In the genomic region with DNA sequence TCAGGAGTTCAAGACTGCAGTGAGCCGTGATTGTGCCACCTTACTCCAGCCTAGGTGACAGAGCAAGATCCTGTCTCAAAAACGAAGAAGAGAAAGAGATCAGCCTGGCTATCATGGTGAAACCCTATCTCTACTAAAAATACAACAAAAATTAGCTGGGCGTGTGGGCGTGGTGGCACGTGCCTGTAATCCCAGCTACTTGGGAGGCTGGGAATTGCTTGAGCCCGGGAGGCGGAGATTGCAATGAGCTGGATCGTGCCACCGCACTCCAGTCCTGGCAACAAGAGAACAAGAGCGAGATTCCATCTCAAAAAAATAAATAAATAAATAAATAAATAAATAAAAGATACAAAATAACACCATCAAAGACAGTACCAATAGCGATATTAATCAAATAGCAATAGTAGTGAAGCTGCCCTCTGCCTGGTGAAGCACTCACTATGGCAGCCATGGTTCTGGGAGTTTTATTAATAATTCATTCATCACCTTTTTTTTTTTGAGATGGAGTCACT, we compare ENCODE assay signal across 1 cellular context.
TF ChIP-seq lines count a peak whose summit lies in the region.

No MANE protein-coding gene starts in this region.

TF ChIP-seq in HEK293, 187 proteins besides CTCF, POLR2A, EP300 and RAD21 (continued from another document):
- TF ChIP-seq, protein P1, sequence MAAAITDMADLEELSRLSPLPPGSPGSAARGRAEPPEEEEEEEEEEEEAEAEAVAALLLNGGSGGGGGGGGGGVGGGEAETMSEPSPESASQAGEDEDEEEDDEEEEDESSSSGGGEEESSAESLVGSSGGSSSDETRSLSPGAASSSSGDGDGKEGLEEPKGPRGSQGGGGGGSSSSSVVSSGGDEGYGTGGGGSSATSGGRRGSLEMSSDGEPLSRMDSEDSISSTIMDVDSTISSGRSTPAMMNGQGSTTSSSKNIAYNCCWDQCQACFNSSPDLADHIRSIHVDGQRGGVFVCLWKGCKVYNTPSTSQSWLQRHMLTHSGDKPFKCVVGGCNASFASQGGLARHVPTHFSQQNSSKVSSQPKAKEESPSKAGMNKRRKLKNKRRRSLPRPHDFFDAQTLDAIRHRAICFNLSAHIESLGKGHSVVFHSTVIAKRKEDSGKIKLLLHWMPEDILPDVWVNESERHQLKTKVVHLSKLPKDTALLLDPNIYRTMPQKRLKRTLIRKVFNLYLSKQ (tag by site-specific recombination; IDR thresholded peaks at IDR 0.05; ENCODE audit: borderline replicate concordance) = no peak
- TF ChIP-seq ZNF629 (tag by site-specific recombination; IDR thresholded peaks at IDR 0.05) (0 out of 2 replicates have a peak, but pooled peaks have one; percentile 23), ZBTB17 (tag by site-specific recombination; IDR thresholded peaks at IDR 0.05) (no peak), ZNF664 (tag by site-specific recombination; IDR thresholded peaks at IDR 0.05) (no peak), ZNF140 (tag by site-specific recombination; IDR thresholded peaks at IDR 0.05) (0 out of 2 replicates have a peak, but pooled peaks have one; percentile 19), SETDB1 (IDR thresholded peaks at IDR 0.05; ENCODE audit: insufficient read length, low read length) (no peak), ZFHX2 (tag by site-specific recombination; conservative IDR thresholded peaks at IDR 0.05) (no peak), ZNF132 (tag by site-specific recombination; IDR thresholded peaks at IDR 0.05; ENCODE audit: borderline replicate concordance) (no peak), SALL2 (tag by site-specific recombination; IDR thresholded peaks at IDR 0.05; ENCODE audit: borderline replicate concordance) (no peak), ZNF530 (tag by site-specific recombination; IDR thresholded peaks at IDR 0.05; ENCODE audit: low read depth) (no peak)
- TF ChIP-seq, protein P2, sequence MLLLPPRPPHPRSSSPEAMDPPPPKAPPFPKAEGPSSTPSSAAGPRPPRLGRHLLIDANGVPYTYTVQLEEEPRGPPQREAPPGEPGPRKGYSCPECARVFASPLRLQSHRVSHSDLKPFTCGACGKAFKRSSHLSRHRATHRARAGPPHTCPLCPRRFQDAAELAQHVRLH (tag by site-specific recombination; IDR thresholded peaks at IDR 0.05) = no peak
- TF ChIP-seq, protein P3, sequence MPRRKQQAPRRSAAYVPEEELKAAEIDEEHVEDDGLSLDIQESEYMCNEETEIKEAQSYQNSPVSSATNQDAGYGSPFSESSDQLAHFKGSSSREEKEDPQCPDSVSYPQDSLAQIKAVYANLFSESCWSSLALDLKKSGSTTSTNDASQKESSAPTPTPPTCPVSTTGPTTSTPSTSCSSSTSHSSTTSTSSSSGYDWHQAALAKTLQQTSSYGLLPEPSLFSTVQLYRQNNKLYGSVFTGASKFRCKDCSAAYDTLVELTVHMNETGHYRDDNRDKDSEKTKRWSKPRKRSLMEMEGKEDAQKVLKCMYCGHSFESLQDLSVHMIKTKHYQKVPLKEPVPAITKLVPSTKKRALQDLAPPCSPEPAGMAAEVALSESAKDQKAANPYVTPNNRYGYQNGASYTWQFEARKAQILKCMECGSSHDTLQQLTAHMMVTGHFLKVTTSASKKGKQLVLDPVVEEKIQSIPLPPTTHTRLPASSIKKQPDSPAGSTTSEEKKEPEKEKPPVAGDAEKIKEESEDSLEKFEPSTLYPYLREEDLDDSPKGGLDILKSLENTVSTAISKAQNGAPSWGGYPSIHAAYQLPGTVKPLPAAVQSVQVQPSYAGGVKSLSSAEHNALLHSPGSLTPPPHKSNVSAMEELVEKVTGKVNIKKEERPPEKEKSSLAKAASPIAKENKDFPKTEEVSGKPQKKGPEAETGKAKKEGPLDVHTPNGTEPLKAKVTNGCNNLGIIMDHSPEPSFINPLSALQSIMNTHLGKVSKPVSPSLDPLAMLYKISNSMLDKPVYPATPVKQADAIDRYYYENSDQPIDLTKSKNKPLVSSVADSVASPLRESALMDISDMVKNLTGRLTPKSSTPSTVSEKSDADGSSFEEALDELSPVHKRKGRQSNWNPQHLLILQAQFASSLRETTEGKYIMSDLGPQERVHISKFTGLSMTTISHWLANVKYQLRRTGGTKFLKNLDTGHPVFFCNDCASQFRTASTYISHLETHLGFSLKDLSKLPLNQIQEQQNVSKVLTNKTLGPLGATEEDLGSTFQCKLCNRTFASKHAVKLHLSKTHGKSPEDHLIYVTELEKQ (tag by site-specific recombination; IDR thresholded peaks at IDR 0.05; ENCODE audit: borderline replicate concordance) = no peak
TF ChIP-seq in HEK293: peak in this region for 14.
